In the genomic region with DNA sequence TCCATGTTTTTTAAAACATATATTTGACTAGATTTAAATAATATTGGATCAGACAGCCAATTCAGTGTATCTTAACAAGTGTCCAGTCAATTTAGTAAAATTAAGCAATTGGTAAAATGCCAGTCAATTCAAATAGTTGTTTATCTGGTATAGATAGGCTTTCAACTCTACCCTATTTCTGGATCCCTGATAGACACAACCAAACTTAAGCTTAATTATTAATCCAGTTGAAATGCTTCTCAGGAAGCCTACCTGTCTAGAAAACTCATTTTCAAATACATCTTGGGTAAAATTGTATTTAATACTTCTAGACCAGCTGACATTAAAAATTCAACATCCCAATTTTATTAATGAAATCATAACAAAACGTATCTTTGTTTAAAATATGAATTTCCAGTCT, we compare ENCODE assay signal across 26 cellular contexts.
"Had no signal": no experiment of that assay in that cellular context is flagged by ENCODE, and none has a peak within 500 bp of the region (broad histone marks: within the 10 kb centered on the region; RNA-seq: fewer than 3 reads in every experiment).

No MANE protein-coding gene starts in this region.

- H3K27me3 ChIP-seq: hepatocyte, left lung, ovary, suprapubic skin, tibial artery, upper lobe of right lung had no signal

- H3K36me3 ChIP-seq: left lung, lower lobe of right lung, ovary, prostate gland, suprapubic skin, thoracic aorta, tibial artery, upper lobe of right lung had no signal

- H3K27ac ChIP-seq: hepatocyte, left lung, lower lobe of right lung, ovary, prostate gland, skin epidermis, suprapubic skin, thoracic aorta, tibial artery, upper lobe of right lung had no signal

- H3K79me2 ChIP-seq: hepatocyte had no signal

- H3K4me3 ChIP-seq: hepatocyte, left lung, lower lobe of right lung, ovary, prostate gland, skin epidermis, suprapubic skin, thoracic aorta, tibial artery, upper lobe of right lung had no signal

- FAIRE-seq: keratinocyte, urothelium cell line had no signal

- H3K9me3 ChIP-seq: left lung, lower lobe of right lung, ovary, prostate gland, suprapubic skin, thoracic aorta, tibial artery, upper lobe of right lung had no signal

- DNase-seq: head of caudate nucleus; kidney glomerular epithelial cell; left colon; left lung; lower lobe of right lung; mammary epithelial cell; mesenchymal stem cell; naive thymus-derived CD8-positive, alpha-beta T cell; ovary; posterior cingulate gyrus; right cardiac atrium; stimulated activated CD4-positive, alpha-beta T cell treated with anti-CD3 and anti-CD28 coated beads, Interleukin-12 subunit alpha, Interleukin-12 subunit beta, amount 100 ng/mL, for 4 hours; stimulated activated CD4-positive, alpha-beta T cell treated with anti-CD3 and anti-CD28 coated beads, Interleukin-15, amount 100 ng/mL, for 24 hours; stimulated activated CD4-positive, alpha-beta T cell treated with anti-CD3 and anti-CD28 coated beads, Interleukin-2, amount 100 ng/mL, for 24 hours; stimulated activated CD4-positive, alpha-beta T cell treated with anti-CD3 and anti-CD28 coated beads, Interleukin-4, amount 100 ng/mL, for 1 hour; stimulated activated naive CD4-positive, alpha-beta T cell; tibial artery; trophoblast cell; upper lobe of right lung had no signal

- H2AFZ ChIP-seq: hepatocyte had no signal

- H3K4me2 ChIP-seq: hepatocyte had no signal
